In the genomic region with DNA sequence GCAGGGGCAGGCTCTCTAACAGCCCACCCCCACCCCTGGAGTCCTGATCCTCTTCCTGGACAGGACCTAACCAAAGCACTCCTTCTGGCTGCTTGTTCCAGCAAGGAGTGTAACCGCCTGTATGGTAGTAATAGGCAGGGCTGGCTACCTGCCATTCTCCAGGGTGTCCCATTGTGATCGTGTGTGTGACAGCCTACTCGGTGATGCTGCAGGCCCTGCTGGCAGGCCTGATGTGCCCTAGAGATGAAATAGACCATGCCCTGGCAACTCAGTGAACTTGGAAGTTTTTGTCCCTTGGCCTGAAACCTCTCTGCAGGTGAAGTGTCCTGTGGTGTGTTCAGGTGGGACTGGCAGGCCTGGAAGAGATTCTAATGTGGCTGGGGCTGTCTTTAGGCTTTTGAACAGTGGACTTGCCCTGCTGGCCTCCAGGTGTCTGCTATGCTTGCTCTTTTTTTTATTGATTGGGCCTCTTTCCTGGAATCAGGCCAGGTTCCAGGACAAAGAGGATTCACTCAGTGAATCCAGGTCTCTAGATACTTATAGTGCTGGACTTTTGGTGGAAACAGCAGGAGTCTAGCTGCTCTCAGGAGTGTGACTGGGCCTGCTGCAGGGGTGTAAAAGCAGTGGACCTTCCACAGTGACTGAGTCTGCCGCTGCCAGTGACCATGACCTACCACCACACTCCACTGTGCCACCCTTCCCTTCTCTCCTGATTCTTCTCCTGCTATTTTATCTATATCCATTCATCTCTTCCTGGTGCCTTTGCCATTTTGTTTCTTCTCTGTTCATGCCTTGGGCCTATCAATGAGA, we compare ENCODE assay signal across 22 cellular contexts.
"Had no signal": no experiment of that assay in that cellular context is flagged by ENCODE, and none has a peak within 500 bp of the region (broad histone marks: within the 10 kb centered on the region; RNA-seq: fewer than 3 reads in every experiment).

No MANE protein-coding gene starts in this region.

- FAIRE-seq: endothelial cell of umbilical vein had no signal

- H3K27me3 ChIP-seq: esophagus muscularis mucosa, gastroesophageal sphincter, heart left ventricle, ovary, tibial artery, vagina had no signal

- H3K9me3 ChIP-seq: vagina had no signal

- ATAC-seq: activated CD8-positive, alpha-beta T cell treated with anti-CD3 and anti-CD28 coated beads for 36 hours; activated naive CD8-positive, alpha-beta T cell treated with anti-CD3 and anti-CD28 coated beads, Interleukin-2, amount 50 U/mL, for 24 hours; activated T-cell treated with anti-CD3 and anti-CD28 coated beads, Interleukin-2, amount 50 U/mL, for 4 hours; gastroesophageal sphincter; heart left ventricle; left ventricle myocardium superior; naive thymus-derived CD8-positive, alpha-beta T cell had no signal

- H3K4me3 ChIP-seq: esophagus muscularis mucosa, gastroesophageal sphincter, heart left ventricle, ovary, tibial artery, vagina had no signal

- H3K27ac ChIP-seq: esophagus muscularis mucosa, gastroesophageal sphincter, heart left ventricle, ovary, tibial artery, vagina had no signal

- DNase-seq: activated CD4-positive, alpha-beta T cell treated with anti-CD3 and anti-CD28 coated beads for 48 hours; activated CD4-positive, CD25-positive, alpha-beta regulatory T cell; activated CD8-positive, alpha-beta T cell treated with anti-CD3 and anti-CD28 coated beads for 36 hours; activated naive CD4-positive, alpha-beta T cell treated with anti-CD3 and anti-CD28 coated beads for 36 hours; activated naive CD8-positive, alpha-beta T cell treated with anti-CD3 and anti-CD28 coated beads, Interleukin-2, amount 50 U/mL, for 24 hours; activated T-cell treated with anti-CD3 and anti-CD28 coated beads, Interleukin-2, amount 50 U/mL, for 4 hours; anterior cingulate cortex; effector CD4-positive, alpha-beta T cell; heart left ventricle; left ventricle myocardium superior; stimulated activated CD4-positive, alpha-beta T cell treated with anti-CD3 and anti-CD28 coated beads, Interleukin-1b, Interleukin-23, amount 100 ng/mL, for 48 hours; stimulated activated CD8-positive, alpha-beta memory T cell treated with anti-CD3 and anti-CD28 coated beads, Interleukin-4, amount 100 ng/mL, for 48 hours; stimulated activated naive CD4-positive, alpha-beta T cell treated with Interleukin-2 at 50 U/mL for 16 hours; T-helper 1 cell; T-helper 9 cell had no signal
